In genomic region chr17:57385975-57386374, GRCh38 we compare ENCODE assay signal across 20 cellular contexts.
"Had no signal": no experiment of that assay in that cellular context is flagged by ENCODE, and none has a peak within 500 bp of the region (broad histone marks: within the 10 kb centered on the region; RNA-seq: fewer than 3 reads in every experiment).

No MANE protein-coding gene starts in this region.

- H3K4me2 ChIP-seq: smooth muscle cell had no signal

- H3K36me3 ChIP-seq: ovary, right lobe of liver, thyroid gland had no signal

- DNase-seq: dorsolateral prefrontal cortex; effector CD4-positive, alpha-beta T cell; head of caudate nucleus; kidney; mesenchymal stem cell; mucosa of descending colon; naive thymus-derived CD8-positive, alpha-beta T cell; nephron progenitor cell; occipital lobe; ovary; right lobe of liver; stimulated activated CD4-positive, alpha-beta T cell treated with anti-CD3 and anti-CD28 coated beads, Interleukin-12 subunit alpha, Interleukin-12 subunit beta, amount 100 ng/mL, for 4 hours; stimulated activated CD4-positive, alpha-beta T cell treated with anti-CD3 and anti-CD28 coated beads, Interleukin-1b, Interleukin-23, amount 100 ng/mL, for 48 hours; stimulated activated CD4-positive, alpha-beta T cell treated with anti-CD3 and anti-CD28 coated beads, Interleukin-4, amount 100 ng/mL, for 1 hour; stimulated activated CD8-positive, alpha-beta memory T cell treated with anti-CD3 and anti-CD28 coated beads, Interleukin-4, amount 100 ng/mL, for 48 hours; stimulated activated naive CD4-positive, alpha-beta T cell; stimulated activated naive CD8-positive, alpha-beta T cell treated with anti-CD3 and anti-CD28 coated beads, Interleukin-15, amount 100 ng/mL, for 72 hours; thyroid gland had no signal

- H3K27me3 ChIP-seq: dorsolateral prefrontal cortex, ovary, right lobe of liver, thyroid gland had no signal

- H3K27ac ChIP-seq: dorsolateral prefrontal cortex, ovary, right lobe of liver, thyroid gland had no signal

- H3K4me3 ChIP-seq: dorsolateral prefrontal cortex, lung, mucosa of descending colon, ovary, right lobe of liver, smooth muscle cell, thyroid gland had no signal

- H3K9me3 ChIP-seq: ovary, thyroid gland had no signal

- H3K4me1 ChIP-seq: right lobe of liver had no signal
